In the genomic region with DNA sequence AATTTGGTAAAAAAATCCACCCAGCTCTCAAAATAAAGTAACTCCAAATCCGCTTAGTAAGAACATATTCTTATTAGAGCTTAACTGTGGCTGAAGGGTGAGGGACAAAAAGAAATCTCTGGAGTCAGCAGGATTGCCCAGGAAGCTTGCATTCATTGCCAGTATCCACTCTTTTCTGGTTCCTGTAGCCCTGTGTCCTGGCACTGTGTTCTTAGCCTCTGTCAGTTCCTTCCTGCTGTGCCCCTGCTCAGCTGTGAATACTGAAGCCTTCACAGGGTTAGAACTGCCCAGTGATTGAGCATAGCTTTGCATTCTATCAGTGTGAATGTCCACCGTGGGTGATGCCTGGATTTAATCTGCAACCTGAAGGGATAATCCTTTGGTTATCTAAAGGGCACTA, we compare ENCODE assay signal across 24 cellular contexts.
DNase-seq lines count a peak whose midpoint lies in the region; ATAC-seq and TF ChIP-seq lines count a peak whose summit lies in the region.
"Had no signal": no experiment of that assay in that cellular context is flagged by ENCODE, and none has a peak within 500 bp of the region (broad histone marks: within the 10 kb centered on the region; RNA-seq: fewer than 3 reads in every experiment).

No MANE protein-coding gene starts in this region.

- ATAC-seq in Right ventricle myocardium superior (ENCODE audit: poor library complexity) (peak; percentile 51), left lobe of liver (peak; percentile 40), HG03521 (IDR thresholded peaks at IDR 0.05; ENCODE audit: unreplicated experiment) (no peak), GM21529 (IDR thresholded peaks at IDR 0.05; ENCODE audit: unreplicated experiment) (no peak)
- ATAC-seq: activated CD8-positive, alpha-beta T cell treated with anti-CD3 and anti-CD28 coated beads for 36 hours; activated naive CD4-positive, alpha-beta T cell treated with anti-CD3 and anti-CD28 coated beads, Interleukin-2, amount 50 U/mL, for 72 hours; lower lobe of right lung; SK-N-SH treated with all-trans-retinoic acid at 6 μM for 48 hours had no signal

- 41% methylated on average over 2 of the region's 2 CpGs for WGBS in smooth muscle cell (ENCODE audit: low lambda C conversion rate)

- no peak overlapping the region for H2AFZ ChIP-seq in smooth muscle cell (ENCODE audit: low read depth)

- no peak for TF ChIP-seq CTCF in right atrium auricular region (IDR thresholded peaks at IDR 0.05)
- no peak for TF ChIP-seq CTCF in smooth muscle cell (IDR thresholded peaks at IDR 0.05; ENCODE audit: borderline replicate concordance, insufficient read depth, poor library complexity, severe bottlenecking)

- no peaks in the 10 kb centered on the region for H3K9me3 ChIP-seq in right atrium auricular region
- no peaks in the 10 kb centered on the region for H3K9me3 ChIP-seq in smooth muscle cell (replicated peaks; ENCODE audit: low read depth)
- H3K9me3 ChIP-seq: BE2C, HAP-1, lower lobe of right lung, tibial artery had no signal

- H3K27ac ChIP-seq in right atrium auricular region (peak overlapping the region in 1 of 2 donors; percentile 4), smooth muscle cell (ENCODE audit: low read depth) (peak overlapping the region; percentile 75)
- H3K27ac ChIP-seq: KMS-11, lower lobe of right lung, RWPE1, tibial artery had no signal

- H3K4me2 ChIP-seq in smooth muscle cell: peak overlapping the region; percentile 62
- H3K4me2 ChIP-seq: KMS-11 had no signal

- H3K79me2 ChIP-seq in smooth muscle cell (ENCODE audit: low read depth): no peaks in the 10 kb centered on the region

- no peak overlapping the region for H3K4me3 ChIP-seq in right atrium auricular region
- H3K4me3 ChIP-seq in smooth muscle cell: no peak overlapping the region
- H3K4me3 ChIP-seq: HAP-1, lower lobe of right lung, tibial artery had no signal

- intact Hi-C loops in Right ventricle myocardium superior (cut with DNase I): no loop called here

- no peaks in the 10 kb centered on the region for H3K36me3 ChIP-seq in right atrium auricular region
- no peaks in the 10 kb centered on the region for H3K36me3 ChIP-seq in smooth muscle cell (ENCODE audit: low read depth)
- H3K36me3 ChIP-seq: BE2C, HAP-1, lower lobe of right lung, tibial artery had no signal

- H3F3A ChIP-seq in smooth muscle cell (ENCODE audit: low read depth): no peaks in the 10 kb centered on the region

- no peak for DNase-seq in Right ventricle myocardium superior
- no peak for DNase-seq in right atrium auricular region (ENCODE audit: low spot score)
- peak; percentile 53 for DNase-seq in cerebellum (ENCODE audit: low spot score)
- DNase-seq in left lobe of liver (ENCODE audit: low spot score): no peak
- DNase-seq in smooth muscle cell (lab: John Stamatoyannopoulos, UW; ENCODE audit: unreplicated experiment): no peak
- no peak for DNase-seq in pons (ENCODE audit: low spot score)
- DNase-seq: activated CD8-positive, alpha-beta T cell treated with anti-CD3 and anti-CD28 coated beads for 36 hours; aorta; BE2C; glutamatergic neuron; kidney; lower lobe of right lung; NCI-H146; NCI-H2107; NCI-H774; stimulated activated CD4-positive, alpha-beta T cell treated with anti-CD3 and anti-CD28 coated beads, Interleukin-1b, Interleukin-23, amount 100 ng/mL, for 48 hours; tibial artery had no signal

- H3K4me1 ChIP-seq in right atrium auricular region (peaks cover 0 to 20% of the 10 kb centered on the region in 2 donors), smooth muscle cell (ENCODE audit: low read depth) (peaks cover 17% of the 10 kb centered on the region)
- H3K4me1 ChIP-seq: BE2C had no signal

- H3K9ac ChIP-seq in smooth muscle cell (ENCODE audit: low read depth): no peak overlapping the region
- H3K9ac ChIP-seq: KMS-11 had no signal

- no peaks in the 10 kb centered on the region for H4K20me1 ChIP-seq in smooth muscle cell (ENCODE audit: low read depth)

- H3K27me3 ChIP-seq in right atrium auricular region (no peaks in the 10 kb centered on the region), smooth muscle cell (ENCODE audit: low read depth) (no peaks in the 10 kb centered on the region)
- H3K27me3 ChIP-seq: BE2C, tibial artery had no signal

Comparison
In these comparisons a context has a peak if more than half of its experiments do, and no peak if none do; other contexts are left out.
1. ATAC-seq: peak in Right ventricle myocardium superior (single experiment) and left lobe of liver (single experiment); none in HG03521 (single experiment) and GM21529 (single experiment).